In genomic region chr13:104318121-104318520, GRCh38 we compare ENCODE assay signal across 10 cellular contexts.
DNase-seq lines count a peak whose midpoint lies in the region; FAIRE-seq and TF ChIP-seq lines count a peak whose summit lies in the region.
"Had no signal": no experiment of that assay in that cellular context is flagged by ENCODE, and none has a peak within 500 bp of the region (broad histone marks: within the 10 kb centered on the region; RNA-seq: fewer than 3 reads in every experiment).

No MANE protein-coding gene starts in this region.

- no peak overlapping the region for H3K9ac ChIP-seq in astrocyte (ENCODE audit: low read length)

- H3K9me3 ChIP-seq in astrocyte (ENCODE audit: insufficient read depth, low read depth, low read length), result no peaks in the 10 kb centered on the region

- no peaks in the 10 kb centered on the region for H3K79me2 ChIP-seq in astrocyte (ENCODE audit: insufficient read depth, low read length)

- H3K4me1 ChIP-seq in astrocyte (ENCODE audit: insufficient read depth, low read length), result peaks cover 6% of the 10 kb centered on the region

- TF ChIP-seq CTCF in astrocyte (IDR thresholded peaks at IDR 0.05; ENCODE audit: insufficient read depth, low read depth, low read length) (peak; percentile 52), kidney epithelial cell (IDR thresholded peaks at IDR 0.05; ENCODE audit: insufficient read depth, low read length, poor library complexity, severe bottlenecking) (peak; percentile 61)

- no peaks in the 10 kb centered on the region for H3K27me3 Mint-ChIP-seq in astrocyte (ENCODE audit: low read depth, unreplicated experiment)

- H3K27me3 ChIP-seq in astrocyte (ENCODE audit: insufficient read depth, low read length) (no peaks in the 10 kb centered on the region), kidney epithelial cell (ENCODE audit: control insufficient read depth, insufficient read depth, low read length) (no peaks in the 10 kb centered on the region)

- no peaks in the 10 kb centered on the region for H3K36me3 Mint-ChIP-seq in astrocyte (ENCODE audit: low read depth, unreplicated experiment)

- no peaks in the 10 kb centered on the region for H4K20me1 ChIP-seq in astrocyte (ENCODE audit: insufficient read depth, low read length)

- FAIRE-seq in astrocyte (lab: Jason Lieb, UNC), result no peak

- H3K4me3 ChIP-seq in astrocyte (ENCODE audit: insufficient read depth, low read depth, low read length), result no peak overlapping the region
- no peak overlapping the region for H3K4me3 ChIP-seq in kidney epithelial cell (ENCODE audit: low read depth, low read length)

- peaks cover 4% of the 10 kb centered on the region for H3K9me3 Mint-ChIP-seq in astrocyte (ENCODE audit: unreplicated experiment)

- peak overlapping the region; percentile 47 for H3K27ac Mint-ChIP-seq in astrocyte (ENCODE audit: unreplicated experiment)

- H3K27ac ChIP-seq in astrocyte (ENCODE audit: low read depth, low read length), result no peak overlapping the region

- no peak overlapping the region for H2AFZ ChIP-seq in astrocyte (ENCODE audit: low read depth, low read length)

- H3K4me2 ChIP-seq in astrocyte (ENCODE audit: low read length), result no peak overlapping the region

- peaks cover 30% of the 10 kb centered on the region for H3K4me1 Mint-ChIP-seq in astrocyte (ENCODE audit: low read depth, unreplicated experiment)

- DNase-seq in COLO829 (ENCODE audit: low spot score), result peak; percentile 11
- DNase-seq in NCI-H1092 (lab: John Stamatoyannopoulos, UW), result peak; percentile 10
- DNase-seq in astrocyte (ENCODE audit: low read depth), result peak; percentile 41
- no peak for DNase-seq in kidney epithelial cell (ENCODE audit: low read depth)
- no peak for DNase-seq in NCI-H1417 treated with DMSO at 0.1 percent for 48 hours (lab: John Stamatoyannopoulos, UW)
- no peak for DNase-seq in epidermal melanocyte (ENCODE audit: insufficient read length, low spot score)
- DNase-seq in stimulated activated naive CD4-positive, alpha-beta T cell (lab: John Stamatoyannopoulos, UW), result no peak
- no peak for DNase-seq in activated CD8-positive, alpha-beta memory T cell treated with anti-CD3 and anti-CD28 coated beads, Interleukin-2, amount 50 U/mL, for 4 hours
- DNase-seq: NCI-H146, right cardiac atrium had no signal

- H3K36me3 ChIP-seq in astrocyte (ENCODE audit: insufficient read depth, low read length), result no peaks in the 10 kb centered on the region
- H3K36me3 ChIP-seq in kidney epithelial cell (ENCODE audit: control insufficient read depth, insufficient read depth, low read length), result no peaks in the 10 kb centered on the region

- H3K4me3 Mint-ChIP-seq in astrocyte (ENCODE audit: unreplicated experiment), result no peak overlapping the region

Comparison
In these comparisons a context has a peak if more than half of its experiments do, and no peak if none do; other contexts are left out.
1. DNase-seq: peak in COLO829 (single experiment), NCI-H1092 (single experiment) and astrocyte (single experiment); none in kidney epithelial cell (single experiment), NCI-H1417 treated with DMSO at 0.1 percent for 48 hours (single experiment), epidermal melanocyte (single experiment), stimulated activated naive CD4-positive, alpha-beta T cell (0 of 6) and activated CD8-positive, alpha-beta memory T cell treated with anti-CD3 and anti-CD28 coated beads, Interleukin-2, amount 50 U/mL, for 4 hours (single experiment).